ENCODE assay signal across 17 cellular contexts in genomic region chr5:54705994-54706616, GRCh38.
"Had no signal": no experiment of that assay in that cellular context is flagged by ENCODE, and none has a peak within 500 bp of the region (broad histone marks: within the 10 kb centered on the region; RNA-seq: fewer than 3 reads in every experiment).

No MANE protein-coding gene starts in this region.

- H3K27ac Mint-ChIP-seq: activated naive CD4-positive, alpha-beta T cell treated with anti-CD3 and anti-CD28 coated beads, Interleukin-2, amount 10 ng/mL, durations not matched to agents 7 days and 5 days; activated naive CD8-positive, alpha-beta T cell treated with anti-CD3 and anti-CD28 coated beads, Interleukin-2, amount 50 U/mL, for 24 hours; nephron; stimulated activated naive CD8-positive, alpha-beta T cell treated with anti-CD3 and anti-CD28 coated beads, Interleukin-15, Interleukin-2, amounts not matched to agents 100 ng/mL and 50 ng/mL, for 24 hours had no signal

- DNase-seq: activated CD4-positive, alpha-beta T cell treated with anti-CD3 and anti-CD28 coated beads, Interleukin-2, amount 50 U/mL, for 1 hour; activated CD8-positive, alpha-beta memory T cell treated with anti-CD3 and anti-CD28 coated beads, Interleukin-2, amount 50 U/mL, for 4 hours; activated naive CD4-positive, alpha-beta T cell treated with anti-CD3 and anti-CD28 coated beads, Interleukin-2, amount 10 ng/mL, durations not matched to agents 7 days and 5 days; activated naive CD8-positive, alpha-beta T cell treated with anti-CD3 and anti-CD28 coated beads, Interleukin-2, amount 50 U/mL, for 24 hours; activated T-cell treated with anti-CD3 and anti-CD28 coated beads, Interleukin-2, amount 50 U/mL, for 4 hours; anterior cingulate cortex; brain microvascular endothelial cell; effector memory CD4-positive, alpha-beta T cell; mesendoderm; occipital lobe; retina; stimulated activated CD4-positive, alpha-beta T cell treated with anti-CD3 and anti-CD28 coated beads, Interleukin-12 subunit alpha, Interleukin-12 subunit beta, amount 100 ng/mL, for 4 hours; stimulated activated CD4-positive, alpha-beta T cell treated with anti-CD3 and anti-CD28 coated beads, Interleukin-1b, Interleukin-23, amount 100 ng/mL, for 48 hours; T-helper 9 cell had no signal

- H3K27ac ChIP-seq: brain microvascular endothelial cell, tibial nerve had no signal

- H3K4me1 Mint-ChIP-seq: activated naive CD4-positive, alpha-beta T cell treated with anti-CD3 and anti-CD28 coated beads, Interleukin-2, amount 10 ng/mL, durations not matched to agents 7 days and 5 days had no signal

- H3K9me3 Mint-ChIP-seq: activated naive CD4-positive, alpha-beta T cell treated with anti-CD3 and anti-CD28 coated beads, Interleukin-2, amount 10 ng/mL, durations not matched to agents 7 days and 5 days; activated naive CD8-positive, alpha-beta T cell treated with anti-CD3 and anti-CD28 coated beads, Interleukin-2, amount 50 U/mL, for 24 hours; activated T-cell treated with anti-CD3 and anti-CD28 coated beads, Interleukin-2, amount 50 U/mL, for 4 hours; nephron; stimulated activated naive CD8-positive, alpha-beta T cell treated with anti-CD3 and anti-CD28 coated beads, Interleukin-15, Interleukin-2, amounts not matched to agents 100 ng/mL and 50 ng/mL, for 24 hours had no signal

- H3K27me3 Mint-ChIP-seq: activated naive CD8-positive, alpha-beta T cell treated with anti-CD3 and anti-CD28 coated beads, Interleukin-2, amount 50 U/mL, for 24 hours; stimulated activated naive CD8-positive, alpha-beta T cell treated with anti-CD3 and anti-CD28 coated beads, Interleukin-15, Interleukin-2, amounts not matched to agents 100 ng/mL and 50 ng/mL, for 24 hours had no signal

- H3K27me3 ChIP-seq: brain microvascular endothelial cell, tibial nerve had no signal

- H3K4me3 Mint-ChIP-seq: activated naive CD4-positive, alpha-beta T cell treated with anti-CD3 and anti-CD28 coated beads, Interleukin-2, amount 10 ng/mL, durations not matched to agents 7 days and 5 days; activated naive CD8-positive, alpha-beta T cell treated with anti-CD3 and anti-CD28 coated beads, Interleukin-2, amount 50 U/mL, for 24 hours; activated T-cell treated with anti-CD3 and anti-CD28 coated beads, Interleukin-2, amount 50 U/mL, for 4 hours; nephron; stimulated activated naive CD8-positive, alpha-beta T cell treated with anti-CD3 and anti-CD28 coated beads, Interleukin-15, Interleukin-2, amounts not matched to agents 100 ng/mL and 50 ng/mL, for 24 hours had no signal

- H3K36me3 Mint-ChIP-seq: activated naive CD4-positive, alpha-beta T cell treated with anti-CD3 and anti-CD28 coated beads, Interleukin-2, amount 10 ng/mL, durations not matched to agents 7 days and 5 days had no signal

- H3K4me3 ChIP-seq: tibial nerve had no signal
